9 cellular contexts compared by ENCODE assay signal in genomic region chr5:126656397-126657007, GRCh38. TPM values are rescaled to one million over a fixed set of nuclear protein-coding genes. Genes with fewer than 3 reads are reported as not detected.
A peak's percentile ranks its signal among the peaks of the same experiment; 100 is the strongest.
DNase-seq lines count a peak whose midpoint lies in the region; ATAC-seq, FAIRE-seq and TF ChIP-seq lines count a peak whose summit lies in the region.
"Had no signal": no experiment of that assay in that cellular context is flagged by ENCODE, and none has a peak within 500 bp of the region (broad histone marks: within the 10 kb centered on the region; RNA-seq: fewer than 3 reads in every experiment).

No MANE protein-coding gene starts in this region.

- H3K36me3 Mint-ChIP-seq in activated naive CD4-positive, alpha-beta T cell treated with anti-CD3 and anti-CD28 coated beads, Interleukin-2, amount 50 U/mL, for 72 hours: no peaks in the 10 kb centered on the region

- peaks cover 0 to 2% of the 10 kb centered on the region in 2 donors for H3K27me3 ChIP-seq in small intestine (ENCODE audit: control insufficient read depth in 2 of 2, insufficient read depth in 2 of 2, low read length in 2 of 2)

- H3K27ac Mint-ChIP-seq in activated naive CD4-positive, alpha-beta T cell treated with anti-CD3 and anti-CD28 coated beads, Interleukin-2, amount 50 U/mL, for 72 hours: no peak overlapping the region

- no peaks in the 10 kb centered on the region for H3K4me1 ChIP-seq in small intestine (ENCODE audit: control insufficient read depth in 2 of 2, insufficient read depth in 1 of 2, low read depth in 1 of 2, low read length in 1 of 2)

- TF ChIP-seq CTCF in LNCaP clone FGC (IDR thresholded peaks at IDR 0.05; ENCODE audit: control insufficient read depth, extremely low read depth, insufficient read depth) (peak; percentile 87), VCaP (conservative IDR thresholded peaks at IDR 0.05) (peak; percentile 93)

- no peaks in the 10 kb centered on the region for H3K36me3 ChIP-seq in small intestine (ENCODE audit: control insufficient read depth in 2 of 2, insufficient read depth in 2 of 2, low read length in 2 of 2)

- no peaks in the 10 kb centered on the region for H3K9me3 ChIP-seq in small intestine (ENCODE audit: control insufficient read depth, low read depth)

- peak; percentile 5 for DNase-seq in activated naive CD4-positive, alpha-beta T cell treated with Interleukin-2 at 50 U/mL for 16 hours
- DNase-seq in activated naive CD4-positive, alpha-beta T cell treated with anti-CD3 and anti-CD28 coated beads, Interleukin-2, amount 50 U/mL, for 72 hours (ENCODE audit: low spot score in 2 of 2): no peak
- peak; percentile 17 for DNase-seq in LNCaP clone FGC (ENCODE audit: low read depth)
- DNase-seq in germinal center (ENCODE audit: low spot score): peak; percentile 53
- DNase-seq in small intestine: peak; percentile 51

- H3K9me3 Mint-ChIP-seq in activated naive CD4-positive, alpha-beta T cell treated with anti-CD3 and anti-CD28 coated beads, Interleukin-2, amount 50 U/mL, for 72 hours: no peaks in the 10 kb centered on the region
- H3K9me3 Mint-ChIP-seq: central memory CD8-positive, alpha-beta T cell had no signal

- 1 to 3% (median 3%) methylated on average over 5 of the region's 5 CpGs for WGBS in small intestine, 3 donors

- peak; percentile 82 for FAIRE-seq in small intestine (lab: Jason Lieb, UNC)

- no peak for ATAC-seq in activated naive CD4-positive, alpha-beta T cell treated with anti-CD3 and anti-CD28 coated beads, Interleukin-2, amount 50 U/mL, for 72 hours
- ATAC-seq in GM21717 (IDR thresholded peaks at IDR 0.05; ENCODE audit: unreplicated experiment) (no peak), GM21390 (IDR thresholded peaks at IDR 0.05; ENCODE audit: unreplicated experiment) (no peak)

- H3K27ac ChIP-seq in VCaP: no peak overlapping the region
- no peak overlapping the region for H3K27ac ChIP-seq in small intestine (ENCODE audit: low read depth in 1 of 2, low read length in 1 of 2)

- H3K4me3 ChIP-seq in LNCaP clone FGC (ENCODE audit: low read depth, low read length) (no peak overlapping the region), small intestine (ENCODE audit: low read depth in 1 of 2, low read length in 2 of 2) (no peak overlapping the region)

RNA-seq across cellular contexts. Expression of gene PHAX, which starts 55.8 kb away (rescaled TPM):
- total RNA-seq in activated naive CD4-positive, alpha-beta T cell treated with anti-CD3 and anti-CD28 coated beads, Interleukin-2, amount 50 U/mL, for 72 hours: 10 to 100 TPM; 33.4 to 39.1 TPM
- polyA plus RNA-seq in small intestine: 10 to 100 TPM; 17.4 to 18.4 (median 17.5) TPM

Comparison
In these comparisons a context has a peak if more than half of its experiments do, and no peak if none do; other contexts are left out.
1. DNase-seq: peak in activated naive CD4-positive, alpha-beta T cell treated with Interleukin-2 at 50 U/mL for 16 hours (single experiment), LNCaP clone FGC (single experiment), germinal center (single experiment) and small intestine (single experiment); none in activated naive CD4-positive, alpha-beta T cell treated with anti-CD3 and anti-CD28 coated beads, Interleukin-2, amount 50 U/mL, for 72 hours (0 of 2).